ENCODE assay signal across 10 cellular contexts in genomic region chr17:75697651-75698291, GRCh38. TPM values are rescaled to one million over a fixed set of nuclear protein-coding genes. Genes with fewer than 3 reads are reported as not detected.
DNase-seq lines count a peak whose midpoint lies in the region; ATAC-seq lines count a peak whose summit lies in the region.
"Had no signal": no experiment of that assay in that cellular context is flagged by ENCODE, and none has a peak within 500 bp of the region (broad histone marks: within the 10 kb centered on the region; RNA-seq: fewer than 3 reads in every experiment).

No MANE protein-coding gene starts in this region.

- ATAC-seq in T-helper 17 cell, result no peak

- peaks cover 11% of the 10 kb centered on the region for H3K4me1 Mint-ChIP-seq in T-helper 17 cell

- no peaks in the 10 kb centered on the region for H3K27me3 Mint-ChIP-seq in T-helper 17 cell
- H3K27me3 Mint-ChIP-seq: activated CD4-positive, alpha-beta memory T cell treated with anti-CD3 and anti-CD28 coated beads for 36 hours had no signal

- no peak overlapping the region for H3K4me3 Mint-ChIP-seq in T-helper 17 cell
- H3K4me3 Mint-ChIP-seq: activated CD4-positive, alpha-beta memory T cell treated with anti-CD3 and anti-CD28 coated beads for 36 hours had no signal

- H3K27ac Mint-ChIP-seq in T-helper 17 cell, result no peak overlapping the region
- H3K27ac Mint-ChIP-seq: activated CD4-positive, alpha-beta memory T cell treated with anti-CD3 and anti-CD28 coated beads for 36 hours had no signal

- H3K27me3 ChIP-seq in MG63, result no peaks in the 10 kb centered on the region
- H3K27me3 ChIP-seq: BE2C had no signal

- peaks cover 69% of the 10 kb centered on the region for H3K36me3 ChIP-seq in MG63

- DNase-seq in COLO829 (ENCODE audit: low spot score) (peak; percentile 98), amygdala (lab: John Stamatoyannopoulos, UW) (peak in 49 of 56 donors; percentile 17 to 90 (median 67)), hippocampal formation (lab: John Stamatoyannopoulos, UW) (peak; percentile 79 to 95), posterior cingulate gyrus (peak; percentile 44 to 96 (median 74)), T-helper 17 cell (no peak), MG63 (no peak), kidney tubule cell (ENCODE audit: low spot score) (no peak), HPDE6-E6E7 (ENCODE audit: extremely low spot score) (no peak)
- DNase-seq: activated CD4-positive, alpha-beta memory T cell treated with anti-CD3 and anti-CD28 coated beads for 36 hours; BE2C had no signal

- H3K9me3 ChIP-seq in T-helper 17 cell (ENCODE audit: control insufficient read depth, low read length, poor library complexity, severe bottlenecking) (no peaks in the 10 kb centered on the region), MG63 (no peaks in the 10 kb centered on the region)
- H3K9me3 ChIP-seq: BE2C had no signal

- peaks cover 10% of the 10 kb centered on the region for H3K36me3 Mint-ChIP-seq in T-helper 17 cell (ENCODE audit: low read depth)

- H3K4me3 ChIP-seq in MG63, result no peak overlapping the region

- intact Hi-C loops in posterior cingulate gyrus (cut with DNase I), result no loop called here

RNA-seq across cellular contexts. Expression of gene ITGB4, which starts 23.5 kb away (rescaled TPM):
- total RNA-seq in T-helper 17 cell, result under 1 TPM in 1 of 2 donors, not detected in 1; 0.72 TPM
- total RNA-seq in MG63 (2014; rRNA removed; shearing (Covaris generic); ENCODE audit: low replicate concordance), result not detected in 2 replicates

RNA-seq across cellular contexts. Expression of gene SAP30BP, which starts 30.6 kb away (rescaled TPM):
- 100 to 1,000 TPM; 178 to 235 TPM for total RNA-seq in T-helper 17 cell
- total RNA-seq in MG63 (2014; rRNA removed; shearing (Covaris generic); ENCODE audit: low replicate concordance), result 105 and 108 TPM in 2 replicates

RNA-seq across cellular contexts. Expression of gene RECQL5, which starts 30.8 kb away (rescaled TPM):
- 10 to 100 TPM; 24.1 to 30.6 TPM for total RNA-seq in T-helper 17 cell
- 16.8 and 23.0 TPM in 2 replicates for total RNA-seq in MG63 (2014; rRNA removed; shearing (Covaris generic); ENCODE audit: low replicate concordance)

Comparison
In these comparisons a context has a peak if more than half of its experiments do, and no peak if none do; other contexts are left out.
1. DNase-seq: peak in COLO829 (single experiment), amygdala (49 of 56), hippocampal formation (2 of 2) and posterior cingulate gyrus (10 of 10); none in T-helper 17 cell (0 of 3), MG63 (single experiment), kidney tubule cell (single experiment) and HPDE6-E6E7 (single experiment).